In the genomic region with DNA sequence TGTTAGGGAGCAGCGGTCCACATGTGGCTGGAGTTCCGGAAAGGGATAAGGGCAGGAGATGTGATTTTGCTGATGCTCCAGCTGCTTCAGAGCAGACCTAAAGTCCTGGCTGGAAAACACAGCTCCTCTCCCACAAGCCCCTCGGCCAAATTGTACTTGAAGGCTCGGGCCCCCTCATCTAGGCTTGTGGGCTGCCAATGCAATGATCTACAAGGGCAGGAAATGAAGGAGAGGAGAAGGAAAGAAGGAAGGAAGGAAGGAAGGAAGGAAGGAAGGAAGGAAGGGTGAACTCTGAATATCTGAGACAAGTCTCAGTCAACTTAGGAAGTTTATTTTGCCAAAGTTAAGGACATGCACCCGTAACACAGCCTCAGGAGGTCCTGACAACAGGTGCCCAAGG, we compare ENCODE assay signal across 24 cellular contexts.
A peak's percentile ranks its signal among the peaks of the same experiment; 100 is the strongest.
DNase-seq lines count a peak whose midpoint lies in the region; ATAC-seq and TF ChIP-seq lines count a peak whose summit lies in the region.
"Had no signal": no experiment of that assay in that cellular context is flagged by ENCODE, and none has a peak within 500 bp of the region (broad histone marks: within the 10 kb centered on the region; RNA-seq: fewer than 3 reads in every experiment).

No MANE protein-coding gene starts in this region.

- H3K27ac ChIP-seq in KOPT-K1 (ENCODE audit: low read depth, low read length, poor library complexity, severe bottlenecking) = peak overlapping the region; percentile 64
- H3K27ac ChIP-seq: RWPE1 had no signal

- TF ChIP-seq CTCF in natural killer cell (IDR thresholded peaks at IDR 0.05) (no peak), activated B cell treated with CpG ODN at 0.5 μM for 24 hours (IDR thresholded peaks at IDR 0.05) (no peak)

- no peak for ATAC-seq in natural killer cell treated with Interleukin-12 subunit alpha and Interleukin-12 subunit beta and Interleukin-15 and Interleukin-18, amount 100 ng/mL, for 72 hours
- ATAC-seq in natural killer cell = no peak
- no peak for ATAC-seq in activated B cell treated with CpG ODN at 0.5 μM for 24 hours (ENCODE audit: low read depth)
- ATAC-seq in stimulated activated memory B cell treated with anti-CD40 and anti-IgM and Interleukin-4, amounts not matched to agents 10 μg/mL and 1 μg/mL and 100 μg/mL, for 72 hours = no peak
- ATAC-seq: K562, Panc1 had no signal

- H3K9me3 ChIP-seq in KOPT-K1 (ENCODE audit: insufficient read depth, low read length, poor library complexity, severe bottlenecking) = no peaks in the 10 kb centered on the region

- H3K36me3 Mint-ChIP-seq in natural killer cell treated with Interleukin-12 subunit alpha and Interleukin-12 subunit beta and Interleukin-15 and Interleukin-18, amount 100 ng/mL, for 72 hours = no peaks in the 10 kb centered on the region
- H3K36me3 Mint-ChIP-seq in natural killer cell (no peaks in the 10 kb centered on the region), activated B cell treated with CpG ODN at 0.5 μM for 24 hours (ENCODE audit: low read depth) (no peaks in the 10 kb centered on the region)
- no peaks in the 10 kb centered on the region for H3K36me3 Mint-ChIP-seq in stimulated activated memory B cell treated with anti-CD40 and anti-IgM and Interleukin-4, amounts not matched to agents 10 μg/mL and 1 μg/mL and 100 μg/mL, for 72 hours

- H3K9me3 Mint-ChIP-seq in natural killer cell treated with Interleukin-12 subunit alpha and Interleukin-12 subunit beta and Interleukin-15 and Interleukin-18, amount 100 ng/mL, for 72 hours = no peaks in the 10 kb centered on the region
- H3K9me3 Mint-ChIP-seq in natural killer cell (no peaks in the 10 kb centered on the region), activated B cell treated with CpG ODN at 0.5 μM for 24 hours (no peaks in the 10 kb centered on the region)
- no peaks in the 10 kb centered on the region for H3K9me3 Mint-ChIP-seq in stimulated activated memory B cell treated with anti-CD40 and anti-IgM and Interleukin-4, amounts not matched to agents 10 μg/mL and 1 μg/mL and 100 μg/mL, for 72 hours
- H3K9me3 Mint-ChIP-seq: CD8-positive, alpha-beta memory T cell had no signal

- peak overlapping the region; percentile 11 to 48 for H3K27ac Mint-ChIP-seq in natural killer cell treated with Interleukin-12 subunit alpha and Interleukin-12 subunit beta and Interleukin-15 and Interleukin-18, amount 100 ng/mL, for 72 hours
- H3K27ac Mint-ChIP-seq in natural killer cell = peak overlapping the region in 1 of 2 donors; percentile 57
- H3K27ac Mint-ChIP-seq in activated B cell treated with CpG ODN at 0.5 μM for 24 hours = no peak overlapping the region
- peak overlapping the region; percentile 36 for H3K27ac Mint-ChIP-seq in stimulated activated memory B cell treated with anti-CD40 and anti-IgM and Interleukin-4, amounts not matched to agents 10 μg/mL and 1 μg/mL and 100 μg/mL, for 72 hours

- no peak for DNase-seq in natural killer cell treated with Interleukin-12 subunit alpha and Interleukin-12 subunit beta and Interleukin-15 and Interleukin-18, amount 100 ng/mL, for 72 hours (ENCODE audit: low spot score)
- DNase-seq in natural killer cell (no peak), activated B cell treated with CpG ODN at 0.5 μM for 24 hours (no peak), middle frontal gyrus (ENCODE audit: extremely low spot score, low spot score) (no peak), LoVo (ENCODE audit: low spot score) (no peak)
- DNase-seq in stimulated activated naive CD4-positive, alpha-beta T cell treated with Interleukin-2 at 50 U/mL for 16 hours (lab: John Stamatoyannopoulos, UW) = no peak
- DNase-seq: 8988T, C1 segment of cervical spinal cord, DMS153, NCI-H1048, NCI-H1417, NCI-H1694, NCI-H2029 treated with DMSO at 0.1 percent for 48 hours, NCI-H446 treated with DMSO at 0.1 percent for 48 hours, NCI-H526, NCI-H82, SHP77, T-helper 1 cell had no signal

- POLR2A ChIA-PET in activated B cell treated with CpG ODN at 0.5 μM for 24 hours (lab: Charles Lee) = interaction anchor here (0.7 to 0.9 kb wide), 2 partner anchors 39 to 40 kb away, joined by 3 read pairs; no protein-coding TSS in a partner anchor

- no peaks in the 10 kb centered on the region for H3K36me3 ChIP-seq in KOPT-K1 (ENCODE audit: insufficient read depth, low read length)

- no peak overlapping the region for H3K4me3 Mint-ChIP-seq in natural killer cell treated with Interleukin-12 subunit alpha and Interleukin-12 subunit beta and Interleukin-15 and Interleukin-18, amount 100 ng/mL, for 72 hours
- H3K4me3 Mint-ChIP-seq in natural killer cell (no peak overlapping the region), activated B cell treated with CpG ODN at 0.5 μM for 24 hours (peak overlapping the region; percentile 58)
- H3K4me3 Mint-ChIP-seq in stimulated activated memory B cell treated with anti-CD40 and anti-IgM and Interleukin-4, amounts not matched to agents 10 μg/mL and 1 μg/mL and 100 μg/mL, for 72 hours = no peak overlapping the region

- peaks cover 27 to 34% of the 10 kb centered on the region in 2 donors for H3K27me3 Mint-ChIP-seq in natural killer cell treated with Interleukin-12 subunit alpha and Interleukin-12 subunit beta and Interleukin-15 and Interleukin-18, amount 100 ng/mL, for 72 hours
- H3K27me3 Mint-ChIP-seq in natural killer cell (ENCODE audit: low read depth in 2 of 2) = peaks cover 31 to 39% of the 10 kb centered on the region in 2 donors
- no peaks in the 10 kb centered on the region for H3K27me3 Mint-ChIP-seq in activated B cell treated with CpG ODN at 0.5 μM for 24 hours
- no peaks in the 10 kb centered on the region for H3K27me3 Mint-ChIP-seq in stimulated activated memory B cell treated with anti-CD40 and anti-IgM and Interleukin-4, amounts not matched to agents 10 μg/mL and 1 μg/mL and 100 μg/mL, for 72 hours

- CTCF ChIA-PET in activated B cell treated with CpG ODN at 0.5 μM for 24 hours (lab: Charles Lee) = no interaction called here

- intact Hi-C loops in natural killer cell (cut with micrococcal nuclease) = no loop called here
- intact Hi-C loops in activated B cell treated with CpG ODN at 0.5 μM for 24 hours (cut with micrococcal nuclease) = no loop called here

- peaks cover 16 to 23% of the 10 kb centered on the region in 2 donors for H3K4me1 Mint-ChIP-seq in natural killer cell treated with Interleukin-12 subunit alpha and Interleukin-12 subunit beta and Interleukin-15 and Interleukin-18, amount 100 ng/mL, for 72 hours (ENCODE audit: low read depth in 2 of 2)
- H3K4me1 Mint-ChIP-seq in natural killer cell (peaks cover 16 to 20% of the 10 kb centered on the region in 2 donors), activated B cell treated with CpG ODN at 0.5 μM for 24 hours (peaks cover 23% of the 10 kb centered on the region)
- peaks cover 20% of the 10 kb centered on the region for H3K4me1 Mint-ChIP-seq in stimulated activated memory B cell treated with anti-CD40 and anti-IgM and Interleukin-4, amounts not matched to agents 10 μg/mL and 1 μg/mL and 100 μg/mL, for 72 hours
